1 cellular context compared by ENCODE assay signal in the genomic region with DNA sequence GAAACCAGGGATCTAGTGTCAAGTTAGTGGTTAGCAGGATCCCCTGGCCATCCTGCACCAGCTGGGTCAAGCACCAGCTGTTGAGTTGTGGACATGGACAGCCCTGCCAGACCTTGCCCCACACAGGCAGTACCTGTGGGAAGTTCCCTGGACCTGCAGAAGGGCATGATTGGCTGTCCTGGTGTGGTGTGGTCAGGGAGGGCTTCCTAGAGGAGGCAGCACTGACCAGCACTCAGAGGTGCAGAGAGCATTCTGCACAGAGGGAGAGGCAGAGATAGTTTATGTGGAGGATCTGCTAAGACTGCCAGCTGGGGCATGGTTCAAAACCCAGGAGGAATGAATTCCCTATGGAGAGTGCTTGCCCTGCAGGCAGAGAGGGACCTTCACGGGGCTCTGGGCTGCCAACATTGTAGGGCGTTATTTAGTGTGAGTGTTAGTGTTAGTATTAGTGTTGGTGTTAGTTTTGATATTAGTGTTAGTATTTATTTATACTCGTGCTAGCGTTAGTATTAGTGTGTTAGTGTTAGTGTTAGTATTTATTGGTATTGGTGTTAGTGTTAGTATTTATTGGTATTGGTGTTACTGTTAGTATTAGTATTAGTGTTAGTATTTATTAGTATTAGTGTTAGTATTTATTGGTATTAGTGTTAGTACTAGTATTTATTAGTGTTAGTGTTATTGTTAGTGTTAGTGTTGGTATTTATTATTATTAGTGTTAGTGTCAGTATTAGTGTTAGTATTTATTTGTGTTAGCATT.
TF ChIP-seq lines count a peak whose summit lies in the region.

No MANE protein-coding gene starts in this region.

TF ChIP-seq in IMR-90, 13 proteins besides CTCF, POLR2A, EP300 and RAD21:
- TF ChIP-seq NFE2L2 (IDR thresholded peaks at IDR 0.05; ENCODE audit: low read depth, low read length) (no peak), SMC3 (IDR thresholded peaks at IDR 0.05; ENCODE audit: low read depth, low read length) (no peak), CEBPB (IDR thresholded peaks at IDR 0.05; ENCODE audit: low read depth, low read length) (no peak), MAFK (IDR thresholded peaks at IDR 0.05; ENCODE audit: low read depth, low read length) (no peak), RFX5 (IDR thresholded peaks at IDR 0.05; ENCODE audit: low read depth, low read length) (no peak), RCOR1 (IDR thresholded peaks at IDR 0.05; ENCODE audit: insufficient replicate concordance, low read length) (no peak), MAZ (IDR thresholded peaks at IDR 0.05; ENCODE audit: borderline replicate concordance, low read depth, low read length) (no peak), MXI1 (IDR thresholded peaks at IDR 0.05; ENCODE audit: borderline replicate concordance, low read depth, low read length) (no peak), BHLHE40 (IDR thresholded peaks at IDR 0.05; ENCODE audit: low read depth, low read length) (no peak), CHD1 (IDR thresholded peaks at IDR 0.05; ENCODE audit: low read depth, low read length) (no peak), FOS (IDR thresholded peaks at IDR 0.05; ENCODE audit: low read depth, low read length) (no peak)
- TF ChIP-seq, protein P1, sequence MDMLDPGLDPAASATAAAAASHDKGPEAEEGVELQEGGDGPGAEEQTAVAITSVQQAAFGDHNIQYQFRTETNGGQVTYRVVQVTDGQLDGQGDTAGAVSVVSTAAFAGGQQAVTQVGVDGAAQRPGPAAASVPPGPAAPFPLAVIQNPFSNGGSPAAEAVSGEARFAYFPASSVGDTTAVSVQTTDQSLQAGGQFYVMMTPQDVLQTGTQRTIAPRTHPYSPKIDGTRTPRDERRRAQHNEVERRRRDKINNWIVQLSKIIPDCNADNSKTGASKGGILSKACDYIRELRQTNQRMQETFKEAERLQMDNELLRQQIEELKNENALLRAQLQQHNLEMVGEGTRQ (IDR thresholded peaks at IDR 0.05; ENCODE audit: low read depth, low read length): no peak
- TF ChIP-seq, protein P2, sequence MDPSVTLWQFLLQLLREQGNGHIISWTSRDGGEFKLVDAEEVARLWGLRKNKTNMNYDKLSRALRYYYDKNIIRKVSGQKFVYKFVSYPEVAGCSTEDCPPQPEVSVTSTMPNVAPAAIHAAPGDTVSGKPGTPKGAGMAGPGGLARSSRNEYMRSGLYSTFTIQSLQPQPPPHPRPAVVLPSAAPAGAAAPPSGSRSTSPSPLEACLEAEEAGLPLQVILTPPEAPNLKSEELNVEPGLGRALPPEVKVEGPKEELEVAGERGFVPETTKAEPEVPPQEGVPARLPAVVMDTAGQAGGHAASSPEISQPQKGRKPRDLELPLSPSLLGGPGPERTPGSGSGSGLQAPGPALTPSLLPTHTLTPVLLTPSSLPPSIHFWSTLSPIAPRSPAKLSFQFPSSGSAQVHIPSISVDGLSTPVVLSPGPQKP (IDR thresholded peaks at IDR 0.05; ENCODE audit: borderline replicate concordance, low read depth, low read length): no peak
